ENCODE assay signal across 13 cellular contexts in genomic region chr15:64191971-64192830, GRCh38.
"Had no signal": no experiment of that assay in that cellular context is flagged by ENCODE, and none has a peak within 500 bp of the region (broad histone marks: within the 10 kb centered on the region; RNA-seq: fewer than 3 reads in every experiment).

No MANE protein-coding gene starts in this region.

- DNase-seq: activated CD4-positive, alpha-beta memory T cell treated with anti-CD3 and anti-CD28 coated beads, Interleukin-2, amount 10 ng/mL, durations not matched to agents 7 days and 5 days; activated CD4-positive, alpha-beta T cell treated with anti-CD3 and anti-CD28 coated beads for 36 hours; activated T-cell treated with anti-CD3 and anti-CD28 coated beads, Interleukin-2, amount 50 U/mL, for 72 hours; colonic mucosa; effector CD4-positive, alpha-beta T cell; foreskin melanocyte; head of caudate nucleus; left colon; mucosa of descending colon; natural killer cell; ovary; stimulated activated CD4-positive, alpha-beta T cell treated with anti-CD3 and anti-CD28 coated beads, Interleukin-15, amount 100 ng/mL, for 24 hours; T1000 had no signal

- H3K36me3 ChIP-seq: colonic mucosa, ovary had no signal

- H3K27ac ChIP-seq: colonic mucosa, ovary had no signal

- H3K27me3 ChIP-seq: colonic mucosa, ovary had no signal

- ATAC-seq: activated CD4-positive, alpha-beta T cell treated with anti-CD3 and anti-CD28 coated beads for 36 hours; activated T-cell treated with anti-CD3 and anti-CD28 coated beads, Interleukin-2, amount 50 U/mL, for 72 hours; left colon; mucosa of descending colon; natural killer cell had no signal

- H3K27me3 Mint-ChIP-seq: activated CD4-positive, alpha-beta memory T cell treated with anti-CD3 and anti-CD28 coated beads, Interleukin-2, amount 10 ng/mL, durations not matched to agents 7 days and 5 days; activated CD4-positive, alpha-beta T cell treated with anti-CD3 and anti-CD28 coated beads for 36 hours had no signal

- H3K4me1 ChIP-seq: colonic mucosa had no signal

- H3K4me1 Mint-ChIP-seq: natural killer cell had no signal

- H3K27ac Mint-ChIP-seq: activated CD4-positive, alpha-beta memory T cell treated with anti-CD3 and anti-CD28 coated beads, Interleukin-2, amount 10 ng/mL, durations not matched to agents 7 days and 5 days; activated CD4-positive, alpha-beta T cell treated with anti-CD3 and anti-CD28 coated beads for 36 hours; activated T-cell treated with anti-CD3 and anti-CD28 coated beads, Interleukin-2, amount 50 U/mL, for 72 hours; natural killer cell had no signal

- H3K9me3 ChIP-seq: colonic mucosa, mucosa of descending colon, ovary had no signal

- H3K4me3 Mint-ChIP-seq: activated CD4-positive, alpha-beta memory T cell treated with anti-CD3 and anti-CD28 coated beads, Interleukin-2, amount 10 ng/mL, durations not matched to agents 7 days and 5 days; activated CD4-positive, alpha-beta T cell treated with anti-CD3 and anti-CD28 coated beads for 36 hours; activated T-cell treated with anti-CD3 and anti-CD28 coated beads, Interleukin-2, amount 50 U/mL, for 72 hours; natural killer cell had no signal

- H3K9me3 Mint-ChIP-seq: activated CD4-positive, alpha-beta memory T cell treated with anti-CD3 and anti-CD28 coated beads, Interleukin-2, amount 10 ng/mL, durations not matched to agents 7 days and 5 days; activated T-cell treated with anti-CD3 and anti-CD28 coated beads, Interleukin-2, amount 50 U/mL, for 72 hours; natural killer cell had no signal

- H3K4me3 ChIP-seq: colonic mucosa, mucosa of descending colon, ovary had no signal
